1 cellular context compared by ENCODE assay signal in the genomic region with DNA sequence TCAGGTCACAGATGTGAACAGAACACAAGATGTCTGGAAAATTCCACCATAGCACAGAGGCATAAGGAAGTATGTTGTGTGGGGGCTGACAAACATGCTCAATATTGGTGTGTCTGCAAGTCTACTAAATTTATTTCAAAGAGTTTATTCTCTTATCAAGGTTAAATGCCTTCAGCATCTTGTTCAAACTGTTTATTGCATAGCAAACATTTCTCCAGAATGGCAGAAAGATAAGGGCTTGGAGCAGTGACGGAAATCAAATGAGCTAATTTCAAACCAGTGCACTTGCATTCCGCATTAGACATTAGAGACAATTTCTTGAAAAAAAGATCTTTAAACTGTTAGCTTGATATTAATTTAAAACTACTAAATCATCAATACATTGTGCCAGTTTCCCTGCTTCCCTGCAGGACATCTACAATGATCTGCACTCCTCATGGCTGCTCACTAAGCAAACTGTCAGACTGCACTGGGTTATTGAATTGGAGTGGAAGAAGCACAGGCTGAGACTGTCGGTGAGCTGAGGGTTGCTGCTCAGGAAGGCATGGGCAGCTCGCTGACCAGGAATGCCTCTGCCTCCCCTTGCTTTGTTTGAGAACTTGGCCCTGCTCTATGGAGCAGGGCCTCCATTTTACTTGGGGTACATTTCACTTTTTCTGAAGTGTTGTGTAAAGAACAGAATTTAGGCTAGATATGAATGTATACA.
TF ChIP-seq lines count a peak whose summit lies in the region.

No MANE protein-coding gene starts in this region.

TF ChIP-seq in SK-N-SH treated with all-trans-retinoic acid at 6 μM for 48 hours, 23 proteins besides CTCF, POLR2A, EP300 and RAD21 (continued from another document):
- TF ChIP-seq TSHZ2 (CRISPR knock-in tag; IDR thresholded peaks at IDR 0.05) (no peak), ZNF70 (CRISPR knock-in tag; IDR thresholded peaks at IDR 0.05) (no peak), OSR1 (CRISPR knock-in tag; IDR thresholded peaks at IDR 0.05) (no peak), RARB (CRISPR knock-in tag; IDR thresholded peaks at IDR 0.05) (no peak), ARNTL (CRISPR knock-in tag; IDR thresholded peaks at IDR 0.05; ENCODE audit: borderline replicate concordance, low read depth) (no peak), ZFP3 (CRISPR knock-in tag; IDR thresholded peaks at IDR 0.05) (no peak), BACH2 (CRISPR knock-in tag; IDR thresholded peaks at IDR 0.05; ENCODE audit: borderline replicate concordance) (no peak), ISL1 (CRISPR knock-in tag; IDR thresholded peaks at IDR 0.05) (no peak), ZC3H10 (CRISPR knock-in tag; IDR thresholded peaks at IDR 0.05) (no peak), SNAI2 (CRISPR knock-in tag; IDR thresholded peaks at IDR 0.05) (no peak), CSRNP3 (CRISPR knock-in tag; IDR thresholded peaks at IDR 0.05) (no peak)
- TF ChIP-seq, protein P1, sequence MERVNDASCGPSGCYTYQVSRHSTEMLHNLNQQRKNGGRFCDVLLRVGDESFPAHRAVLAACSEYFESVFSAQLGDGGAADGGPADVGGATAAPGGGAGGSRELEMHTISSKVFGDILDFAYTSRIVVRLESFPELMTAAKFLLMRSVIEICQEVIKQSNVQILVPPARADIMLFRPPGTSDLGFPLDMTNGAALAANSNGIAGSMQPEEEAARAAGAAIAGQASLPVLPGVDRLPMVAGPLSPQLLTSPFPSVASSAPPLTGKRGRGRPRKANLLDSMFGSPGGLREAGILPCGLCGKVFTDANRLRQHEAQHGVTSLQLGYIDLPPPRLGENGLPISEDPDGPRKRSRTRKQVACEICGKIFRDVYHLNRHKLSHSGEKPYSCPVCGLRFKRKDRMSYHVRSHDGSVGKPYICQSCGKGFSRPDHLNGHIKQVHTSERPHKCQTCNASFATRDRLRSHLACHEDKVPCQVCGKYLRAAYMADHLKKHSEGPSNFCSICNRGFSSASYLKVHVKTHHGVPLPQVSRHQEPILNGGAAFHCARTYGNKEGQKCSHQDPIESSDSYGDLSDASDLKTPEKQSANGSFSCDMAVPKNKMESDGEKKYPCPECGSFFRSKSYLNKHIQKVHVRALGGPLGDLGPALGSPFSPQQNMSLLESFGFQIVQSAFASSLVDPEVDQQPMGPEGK (CRISPR knock-in tag; IDR thresholded peaks at IDR 0.05; ENCODE audit: borderline replicate concordance): no peak
- TF ChIP-seq, protein P2, sequence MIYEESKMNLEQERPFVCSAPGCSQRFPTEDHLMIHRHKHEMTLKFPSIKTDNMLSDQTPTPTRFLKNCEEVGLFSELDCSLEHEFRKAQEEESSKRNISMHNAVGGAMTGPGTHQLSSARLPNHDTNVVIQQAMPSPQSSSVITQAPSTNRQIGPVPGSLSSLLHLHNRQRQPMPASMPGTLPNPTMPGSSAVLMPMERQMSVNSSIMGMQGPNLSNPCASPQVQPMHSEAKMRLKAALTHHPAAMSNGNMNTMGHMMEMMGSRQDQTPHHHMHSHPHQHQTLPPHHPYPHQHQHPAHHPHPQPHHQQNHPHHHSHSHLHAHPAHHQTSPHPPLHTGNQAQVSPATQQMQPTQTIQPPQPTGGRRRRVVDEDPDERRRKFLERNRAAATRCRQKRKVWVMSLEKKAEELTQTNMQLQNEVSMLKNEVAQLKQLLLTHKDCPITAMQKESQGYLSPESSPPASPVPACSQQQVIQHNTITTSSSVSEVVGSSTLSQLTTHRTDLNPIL (CRISPR knock-in tag; IDR thresholded peaks at IDR 0.05; ENCODE audit: low read depth): no peak
TF ChIP-seq in SK-N-SH treated with all-trans-retinoic acid at 6 μM for 48 hours: peak in this region for 0.
